Comparison of ENCODE assay signal across 26 cellular contexts in genomic region chr7:140330128-140330527, GRCh38.
DNase-seq lines count a peak whose midpoint lies in the region; ATAC-seq and TF ChIP-seq lines count a peak whose summit lies in the region.
"Had no signal": no experiment of that assay in that cellular context is flagged by ENCODE, and none has a peak within 500 bp of the region (broad histone marks: within the 10 kb centered on the region; RNA-seq: fewer than 3 reads in every experiment).

No MANE protein-coding gene starts in this region.

- H3K9me3 Mint-ChIP-seq in activated CD4-positive, alpha-beta T cell treated with anti-CD3 and anti-CD28 coated beads for 36 hours (ENCODE audit: low read depth), result no peaks in the 10 kb centered on the region
- H3K9me3 Mint-ChIP-seq in GM23338, result no peaks in the 10 kb centered on the region
- H3K9me3 Mint-ChIP-seq: activated T-helper 2 cell treated with anti-CD3 and anti-CD28 coated beads, Interferon-gamma antibody, Interleukin-2, Interleukin-4, amounts not matched to agents 10 μg/mL and 5 μg/mL and 100 μg/mL, durations not matched to agents 14 hours and 24 hours and 36 hours; naive B cell; type B pancreatic cell had no signal

- H3K27ac ChIP-seq in mucosa of rectum (ENCODE audit: low read depth in 2 of 2, low read length in 2 of 2) (peak overlapping the region; percentile 6 to 20), transverse colon (peak overlapping the region; percentile 59 to 62 (median 61)), vagina (no peak overlapping the region), GM23338 (ENCODE audit: low read depth) (no peak overlapping the region)
- H3K27ac ChIP-seq: foreskin keratinocyte, parathyroid adenoma had no signal

- peak overlapping the region; percentile 1 for H3K27ac Mint-ChIP-seq in activated CD4-positive, alpha-beta T cell treated with anti-CD3 and anti-CD28 coated beads for 36 hours
- H3K27ac Mint-ChIP-seq in GM23338, result no peak overlapping the region; the same call in 1 of the 2 replicates
- H3K27ac Mint-ChIP-seq: type B pancreatic cell had no signal

- H3K9me3 ChIP-seq in mucosa of rectum (ENCODE audit: control insufficient read depth in 2 of 2, low read length in 2 of 2) (no peaks in the 10 kb centered on the region), transverse colon (no peaks in the 10 kb centered on the region), vagina (no peaks in the 10 kb centered on the region)
- H3K9me3 ChIP-seq: Caco-2 had no signal

- 84 to 89% methylated on average over 5 to 13 of the region's 13 CpGs for WGBS in transverse colon (ENCODE audit: low coverage in 1 of 2), 2 donors

- no peak overlapping the region for H3K4me3 Mint-ChIP-seq in activated CD4-positive, alpha-beta T cell treated with anti-CD3 and anti-CD28 coated beads for 36 hours
- H3K4me3 Mint-ChIP-seq in GM23338, result no peak overlapping the region
- H3K4me3 Mint-ChIP-seq: naive B cell, type B pancreatic cell had no signal

- H3K27me3 ChIP-seq in mucosa of rectum (ENCODE audit: control insufficient read depth in 2 of 2, insufficient read depth in 2 of 2, low read length in 2 of 2), result no peaks in the 10 kb centered on the region
- no peaks in the 10 kb centered on the region for H3K27me3 ChIP-seq in transverse colon
- H3K27me3 ChIP-seq in vagina, result no peaks in the 10 kb centered on the region
- H3K27me3 ChIP-seq in GM23338 (ENCODE audit: insufficient read depth), result no peaks in the 10 kb centered on the region
- H3K27me3 ChIP-seq: foreskin keratinocyte had no signal

- no peak overlapping the region for H3K9ac ChIP-seq in mucosa of rectum (ENCODE audit: low read depth in 1 of 2, low read length in 2 of 2)
- H3K9ac ChIP-seq: parathyroid adenoma had no signal

- H3K4me3 ChIP-seq in mucosa of rectum (ENCODE audit: low read length in 2 of 2) (no peak overlapping the region), transverse colon (no peak overlapping the region), vagina (no peak overlapping the region), GM23338 (no peak overlapping the region)
- H3K4me3 ChIP-seq: lung had no signal

- peaks cover 16 to 29% of the 10 kb centered on the region in 2 donors for H3K4me1 ChIP-seq in mucosa of rectum (ENCODE audit: control insufficient read depth in 2 of 2, insufficient read depth in 2 of 2, low read length in 2 of 2)
- peaks cover 7 to 43% (median 31%) of the 10 kb centered on the region in 4 donors for H3K4me1 ChIP-seq in transverse colon
- peaks cover 16% of the 10 kb centered on the region for H3K4me1 ChIP-seq in vagina
- H3K4me1 ChIP-seq in GM23338 (ENCODE audit: insufficient read depth), result 0 out of 2 replicates have a peak, but pooled peaks cover 3% of the 10 kb centered on the region
- H3K4me1 ChIP-seq: foreskin keratinocyte, parathyroid adenoma had no signal

- H3K79me2 ChIP-seq in GM23338 (replicated peaks; ENCODE audit: insufficient read depth), result no peaks in the 10 kb centered on the region
- H3K79me2 ChIP-seq: parathyroid adenoma had no signal

- TF ChIP-seq CTCF in transverse colon (IDR thresholded peaks at IDR 0.05), result no peak
- no peak for TF ChIP-seq CTCF in vagina (IDR thresholded peaks at IDR 0.05)
- TF ChIP-seq CTCF in GM23338 (conservative IDR thresholded peaks at IDR 0.05; ENCODE audit: low read depth in 2 of 2), result no peak
- no peak for TF ChIP-seq CTCF in GM10248 (IDR thresholded peaks at IDR 0.05; ENCODE audit: control extremely low read depth, extremely low read depth, low read depth, missing control alignments)

- ATAC-seq in activated CD4-positive, alpha-beta T cell treated with anti-CD3 and anti-CD28 coated beads for 36 hours, result no peak
- no peak for ATAC-seq in GM23338
- ATAC-seq: foreskin keratinocyte had no signal

- no peaks in the 10 kb centered on the region for H4K20me1 ChIP-seq in GM23338 (replicated peaks; ENCODE audit: insufficient read depth)

- peaks cover 6% of the 10 kb centered on the region; the same call in 1 of the 2 replicates for H3F3A ChIP-seq in GM23338 (replicated peaks; ENCODE audit: low read depth)

- DNase-seq in activated CD4-positive, alpha-beta T cell treated with anti-CD3 and anti-CD28 coated beads for 36 hours, result no peak
- no peak for DNase-seq in activated CD4-positive, alpha-beta T cell treated with anti-CD3 and anti-CD28 coated beads for 4 hours
- peak; percentile 40 for DNase-seq in astrocyte of the hippocampus (ENCODE audit: low read depth, low spot score)
- no peak for DNase-seq in transverse colon
- DNase-seq in vagina (ENCODE audit: extremely low spot score in 2 of 2), result no peak
- no peak for DNase-seq in GM23338 (ENCODE audit: low spot score)
- DNase-seq in GM10248 (ENCODE audit: extremely low spot score), result no peak
- DNase-seq: 8988T; activated CD4-positive, CD25-positive, alpha-beta regulatory T cell treated with anti-CD3 and anti-CD28 coated beads, Interleukin-2, amount 50 U/mL, for 72 hours; AML-193; Caco-2; erythroblast; foreskin keratinocyte; HCEC 1CT; islet precursor cell; naive B cell; NCI-H1930; NCI-H510A; RPMI8226; stimulated activated naive CD4-positive, alpha-beta T cell treated with Interleukin-2 at 50 U/mL for 16 hours; T-helper 9 cell had no signal

- H3K36me3 ChIP-seq in mucosa of rectum (ENCODE audit: control insufficient read depth in 2 of 2, insufficient read depth in 2 of 2, low read length in 2 of 2) (peaks cover 7 to 11% of the 10 kb centered on the region in 2 donors), transverse colon (no peaks in the 10 kb centered on the region), vagina (peaks cover 0 to 9% of the 10 kb centered on the region in 2 donors), GM23338 (ENCODE audit: insufficient read depth) (peaks cover 13% of the 10 kb centered on the region; the same call in 1 of the 2 replicates)

- POLR2A ChIA-PET in activated CD4-positive, alpha-beta T cell treated with anti-CD3 and anti-CD28 coated beads for 36 hours (lab: Charles Lee), result no interaction called here
- POLR2A ChIA-PET in GM10248 (lab: Yijun Ruan, JAX), result no interaction called here

- no peak for TF ChIP-seq EP300 in transverse colon (IDR thresholded peaks at IDR 0.05; ENCODE audit: low read depth)

- no peak overlapping the region for H2AFZ ChIP-seq in GM23338
- H2AFZ ChIP-seq: parathyroid adenoma had no signal

- no peak overlapping the region for H3K4me2 ChIP-seq in GM23338

- no peaks in the 10 kb centered on the region for H3K4me1 Mint-ChIP-seq in activated CD4-positive, alpha-beta T cell treated with anti-CD3 and anti-CD28 coated beads for 36 hours
- H3K4me1 Mint-ChIP-seq in GM23338, result no peaks in the 10 kb centered on the region
- H3K4me1 Mint-ChIP-seq: naive B cell had no signal

- CTCF ChIA-PET in activated CD4-positive, alpha-beta T cell treated with anti-CD3 and anti-CD28 coated beads for 36 hours (lab: Charles Lee), result no interaction called here
- CTCF ChIA-PET in GM10248 (lab: Yijun Ruan, JAX), result interaction anchor here (0.9 kb wide), 1 partner anchor 15 kb away, joined by 3 read pairs; no protein-coding TSS in a partner anchor

- in situ Hi-C loops in transverse colon (cut with MboI; ENCODE audit: low pct_ligation_motif_present in 1 of 4, low pct_unique_long_range_greater_than_20kb in 1 of 4, low sequenced_read_pairs in 3 of 4), result loop anchor here in 2 of 4 donors (10.0 to 25.0 kb wide), 3 partner anchors 165 to 268 kb away; partner anchors contain the start of gene PARP12 (in 1 of the 2)

- TF ChIP-seq POLR2A in transverse colon (IDR thresholded peaks at IDR 0.05), result no peak
- no peak for TF ChIP-seq POLR2A in vagina (IDR thresholded peaks at IDR 0.05)

- H3K36me3 Mint-ChIP-seq in activated CD4-positive, alpha-beta T cell treated with anti-CD3 and anti-CD28 coated beads for 36 hours (ENCODE audit: low read depth), result peaks cover 20% of the 10 kb centered on the region
- H3K36me3 Mint-ChIP-seq in GM23338 (ENCODE audit: low read depth), result peaks cover 16% of the 10 kb centered on the region

- intact Hi-C loops in activated CD4-positive, alpha-beta T cell treated with anti-CD3 and anti-CD28 coated beads for 36 hours (cut with DNase I, micrococcal nuclease), result no loop called here
- intact Hi-C loops in transverse colon (cut with DNase I; ENCODE audit: low total_unique reads), result no loop called here
- intact Hi-C loops in vagina (cut with DNase I), result no loop called here

- H3K9me2 ChIP-seq in GM23338 (ENCODE audit: insufficient read depth), result no peaks in the 10 kb centered on the region

- H3K27me3 Mint-ChIP-seq in activated CD4-positive, alpha-beta T cell treated with anti-CD3 and anti-CD28 coated beads for 36 hours, result no peaks in the 10 kb centered on the region
- peaks cover 9% of the 10 kb centered on the region for H3K27me3 Mint-ChIP-seq in GM23338 (ENCODE audit: insufficient read depth, low read depth, poor library complexity)
- H3K27me3 Mint-ChIP-seq: naive B cell, type B pancreatic cell had no signal

TF ChIP-seq in GM23338, 12 proteins besides CTCF, POLR2A, EP300 and RAD21 (continues in another document):
- TF ChIP-seq EZH2 (IDR thresholded peaks at IDR 0.05; ENCODE audit: low read depth, unreplicated experiment), result no peak
- TF ChIP-seq POLR2AphosphoS5 (IDR thresholded peaks at IDR 0.05; ENCODE audit: low read depth), result no peak
- no peak for TF ChIP-seq EZH2phosphoT487 (IDR thresholded peaks at IDR 0.05; ENCODE audit: unreplicated experiment)
- no peak for TF ChIP-seq ZNF331 (CRISPR knock-in tag; IDR thresholded peaks at IDR 0.05; ENCODE audit: low read depth)
- TF ChIP-seq, protein P1, sequence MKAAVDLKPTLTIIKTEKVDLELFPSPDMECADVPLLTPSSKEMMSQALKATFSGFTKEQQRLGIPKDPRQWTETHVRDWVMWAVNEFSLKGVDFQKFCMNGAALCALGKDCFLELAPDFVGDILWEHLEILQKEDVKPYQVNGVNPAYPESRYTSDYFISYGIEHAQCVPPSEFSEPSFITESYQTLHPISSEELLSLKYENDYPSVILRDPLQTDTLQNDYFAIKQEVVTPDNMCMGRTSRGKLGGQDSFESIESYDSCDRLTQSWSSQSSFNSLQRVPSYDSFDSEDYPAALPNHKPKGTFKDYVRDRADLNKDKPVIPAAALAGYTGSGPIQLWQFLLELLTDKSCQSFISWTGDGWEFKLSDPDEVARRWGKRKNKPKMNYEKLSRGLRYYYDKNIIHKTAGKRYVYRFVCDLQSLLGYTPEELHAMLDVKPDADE (IDR thresholded peaks at IDR 0.05), result no peak
- TF ChIP-seq NANOG (IDR thresholded peaks at IDR 0.05; ENCODE audit: borderline replicate concordance), result no peak
- TF ChIP-seq ZNF114 (CRISPR knock-in tag; IDR thresholded peaks at IDR 0.05), result no peak
- no peak for TF ChIP-seq CREB1 (CRISPR knock-in tag; IDR thresholded peaks at IDR 0.05; ENCODE audit: low read depth)
- TF ChIP-seq STAT1 (IDR thresholded peaks at IDR 0.05; ENCODE audit: unreplicated experiment), result no peak

Comparison
In these comparisons a context has a peak if more than half of its experiments do, and no peak if none do; other contexts are left out.
1. H3K27ac ChIP-seq: peak in mucosa of rectum (2 of 2) and transverse colon (4 of 4); none in vagina (single experiment) and GM23338 (single experiment).